Comparison of ENCODE assay signal across 12 cellular contexts in genomic region chr11:6431861-6432260, GRCh38. TPM values are rescaled to one million over a fixed set of nuclear protein-coding genes. Genes with fewer than 3 reads are reported as not detected.
DNase-seq lines count a peak whose midpoint lies in the region; ATAC-seq and TF ChIP-seq lines count a peak whose summit lies in the region.
"Had no signal": no experiment of that assay in that cellular context is flagged by ENCODE, and none has a peak within 500 bp of the region (broad histone marks: within the 10 kb centered on the region; RNA-seq: fewer than 3 reads in every experiment).

No MANE protein-coding gene starts in this region.

- H3K79me2 ChIP-seq in PC-9 (ENCODE audit: low read depth) (no peaks in the 10 kb centered on the region), hepatocyte (no peaks in the 10 kb centered on the region)

- ATAC-seq in HG02642 (IDR thresholded peaks at IDR 0.05; ENCODE audit: poor library complexity, unreplicated experiment) = no peak
- ATAC-seq in activated T-helper 17 cell treated with anti-CD3 and anti-CD28 coated beads, Interleukin-2, amount 50 U/mL, for 72 hours (replicated peaks) = no peak
- ATAC-seq: activated CD8-positive, alpha-beta memory T cell treated with anti-CD3 and anti-CD28 coated beads, Interleukin-2, amount 10 ng/mL, durations not matched to agents 7 days and 5 days; mucosa of descending colon had no signal

- H3K4me1 ChIP-seq in PC-9 (replicated peaks; ENCODE audit: insufficient read depth) (0 out of 2 replicates have a peak, but pooled peaks cover 3% of the 10 kb centered on the region), testis (no peaks in the 10 kb centered on the region), hepatocyte (ENCODE audit: insufficient read depth) (no peaks in the 10 kb centered on the region)

- no peaks in the 10 kb centered on the region for H4K20me1 ChIP-seq in PC-9 (ENCODE audit: insufficient read depth)
- H4K20me1 ChIP-seq in hepatocyte (ENCODE audit: insufficient read depth, poor library complexity, severe bottlenecking) = no peaks in the 10 kb centered on the region

- peaks cover 6% of the 10 kb centered on the region for H3K4me1 Mint-ChIP-seq in activated T-helper 17 cell treated with anti-CD3 and anti-CD28 coated beads, Interleukin-2, amount 50 U/mL, for 72 hours

- H3K36me3 Mint-ChIP-seq in activated T-helper 17 cell treated with anti-CD3 and anti-CD28 coated beads, Interleukin-2, amount 50 U/mL, for 72 hours (ENCODE audit: low read depth) = no peaks in the 10 kb centered on the region
- H3K36me3 Mint-ChIP-seq: activated CD8-positive, alpha-beta memory T cell treated with anti-CD3 and anti-CD28 coated beads, Interleukin-2, amount 10 ng/mL, durations not matched to agents 7 days and 5 days had no signal

- H3K36me3 ChIP-seq in PC-9 (ENCODE audit: low read depth) (no peaks in the 10 kb centered on the region), testis (ENCODE audit: low read depth, missing control alignments) (no peaks in the 10 kb centered on the region), hepatocyte (replicated peaks; ENCODE audit: insufficient read depth, low read depth) (no peaks in the 10 kb centered on the region)

- intact Hi-C loops in PC-9 (cut with micrococcal nuclease; ENCODE audit: unreplicated experiment) (loop anchor here (2.0 kb wide), 1 partner anchor 43 kb away; no protein-coding TSS in a partner anchor), testis (cut with DNase I; ENCODE audit: low total_unique reads) (no loop called here)

- DNase-seq in GM04504 (ENCODE audit: low read depth) = peak; percentile 81
- peak; percentile 78 to 83 for DNase-seq in PC-9
- DNase-seq in fibroblast of gingiva (ENCODE audit: low read depth) = peak; percentile 81
- DNase-seq in skeletal muscle cell (ENCODE audit: low read depth) = peak; percentile 66
- DNase-seq in testis = no peak
- no peak for DNase-seq in hepatocyte (ENCODE audit: low spot score)
- DNase-seq: activated CD8-positive, alpha-beta memory T cell treated with anti-CD3 and anti-CD28 coated beads, Interleukin-2, amount 10 ng/mL, durations not matched to agents 7 days and 5 days; mucosa of descending colon; NCI-H345; RPMI8226 had no signal

- no peak overlapping the region for H3K4me2 ChIP-seq in PC-9
- no peak overlapping the region for H3K4me2 ChIP-seq in hepatocyte

- 96 to 100% methylated on average over 2 to 3 of the region's 3 CpGs for WGBS in testis, 2 donors
- 84% methylated on average over 3 of the region's 3 CpGs for WGBS in hepatocyte (ENCODE audit: low lambda C conversion rate, missing lambda C conversion rate)

- TF ChIP-seq CTCF in PC-9 (conservative IDR thresholded peaks at IDR 0.05) = no peak
- TF ChIP-seq CTCF in testis (IDR thresholded peaks at IDR 0.05) = no peak
- TF ChIP-seq CTCF in hepatocyte (IDR thresholded peaks at IDR 0.05; ENCODE audit: poor library complexity) = no peak

- H3K9me3 Mint-ChIP-seq in activated T-helper 17 cell treated with anti-CD3 and anti-CD28 coated beads, Interleukin-2, amount 50 U/mL, for 72 hours = no peaks in the 10 kb centered on the region

- H3F3A ChIP-seq in PC-9 (ENCODE audit: insufficient read depth, low read depth) = no peaks in the 10 kb centered on the region

- H3K4me3 ChIP-seq in PC-9 (no peak overlapping the region), skeletal muscle cell (ENCODE audit: low read depth, low read length) (no peak overlapping the region), testis (no peak overlapping the region), hepatocyte (no peak overlapping the region)
- H3K4me3 ChIP-seq: mucosa of descending colon had no signal

- H3K27me3 ChIP-seq in PC-9 (ENCODE audit: insufficient read depth, low read depth) (no peaks in the 10 kb centered on the region), testis (no peaks in the 10 kb centered on the region), hepatocyte (no peaks in the 10 kb centered on the region)

- H3K27ac Mint-ChIP-seq in activated T-helper 17 cell treated with anti-CD3 and anti-CD28 coated beads, Interleukin-2, amount 50 U/mL, for 72 hours = no peak overlapping the region
- H3K27ac Mint-ChIP-seq: activated CD8-positive, alpha-beta memory T cell treated with anti-CD3 and anti-CD28 coated beads, Interleukin-2, amount 10 ng/mL, durations not matched to agents 7 days and 5 days had no signal

- no peaks in the 10 kb centered on the region for H3K9me3 ChIP-seq in PC-9 (ENCODE audit: insufficient read depth, low read depth)
- no peaks in the 10 kb centered on the region for H3K9me3 ChIP-seq in testis
- no peaks in the 10 kb centered on the region for H3K9me3 ChIP-seq in hepatocyte (ENCODE audit: low read depth)
- H3K9me3 ChIP-seq: mucosa of descending colon had no signal

- CTCF ChIA-PET in PC-9 (lab: Charles Lee) = no interaction called here

- no TSS peak for BruUV-seq in PC-9 (replicated peaks; lab: Mats Ljungman, UMichigan)

- H3K27ac ChIP-seq in PC-9 (no peak overlapping the region), testis (no peak overlapping the region), hepatocyte (no peak overlapping the region)

- no peak for TF ChIP-seq POLR2A in testis (IDR thresholded peaks at IDR 0.05)

- H2AFZ ChIP-seq in PC-9 (no peak overlapping the region), hepatocyte (no peak overlapping the region)

- no peak overlapping the region for H3K4me3 Mint-ChIP-seq in activated T-helper 17 cell treated with anti-CD3 and anti-CD28 coated beads, Interleukin-2, amount 50 U/mL, for 72 hours
- H3K4me3 Mint-ChIP-seq: activated CD8-positive, alpha-beta memory T cell treated with anti-CD3 and anti-CD28 coated beads, Interleukin-2, amount 10 ng/mL, durations not matched to agents 7 days and 5 days had no signal

- no peaks in the 10 kb centered on the region for H3K27me3 Mint-ChIP-seq in activated T-helper 17 cell treated with anti-CD3 and anti-CD28 coated beads, Interleukin-2, amount 50 U/mL, for 72 hours
- H3K27me3 Mint-ChIP-seq: activated CD8-positive, alpha-beta memory T cell treated with anti-CD3 and anti-CD28 coated beads, Interleukin-2, amount 10 ng/mL, durations not matched to agents 7 days and 5 days had no signal

- H3K9me2 ChIP-seq in PC-9 (ENCODE audit: insufficient read depth) (no peaks in the 10 kb centered on the region), hepatocyte (replicated peaks; ENCODE audit: insufficient read depth) (no peaks in the 10 kb centered on the region)

- POLR2A ChIA-PET in PC-9 (lab: Charles Lee; ENCODE audit: unreplicated experiment) = no interaction called here

RNA-seq across cellular contexts. Expression of gene HPX, which starts 8.9 kb away (rescaled TPM):
- total RNA-seq in PC-9 (2021) (0.68 TPM in 1 of 2 replicates, not detected in the other), testis (1 to 10 TPM; 2.7 to 4.2 TPM), hepatocyte (361 and 367 TPM in 2 replicates)
- polyA plus RNA-seq in testis (ENCODE audit: insufficient read depth, low read depth, low replicate concordance) (3.1 TPM), hepatocyte (229 and 358 TPM in 2 replicates)
- total RNA-seq in activated T-helper 17 cell treated with anti-CD3 and anti-CD28 coated beads, Interleukin-2, amount 50 U/mL, for 72 hours = 1 to 10 TPM in 1 of 2 donors, under 1 TPM in 1; 0.58 to 1.3 TPM

RNA-seq across cellular contexts. Expression of gene APBB1, which starts 13.0 kb away (rescaled TPM):
- total RNA-seq in PC-9 (2021) (0.90 and 1.4 TPM in 2 replicates), testis (10 to 100 TPM; 42.6 to 57.3 TPM), hepatocyte (33.0 and 38.3 TPM in 2 replicates)
- polyA plus RNA-seq in testis (ENCODE audit: insufficient read depth, low read depth, low replicate concordance) (43.7 TPM), hepatocyte (41.5 and 48.7 TPM in 2 replicates)
- 10 to 100 TPM; 46.1 to 62.5 TPM for total RNA-seq in activated T-helper 17 cell treated with anti-CD3 and anti-CD28 coated beads, Interleukin-2, amount 50 U/mL, for 72 hours

RNA-seq across cellular contexts. Expression of gene SMPD1, which starts 41.6 kb away (rescaled TPM):
- total RNA-seq in PC-9 (2021) (7.2 and 9.2 TPM in 2 replicates), testis (10 to 100 TPM; 30.4 to 41.2 TPM), hepatocyte (65.2 and 70.0 TPM in 2 replicates)
- polyA plus RNA-seq in testis (ENCODE audit: insufficient read depth, low read depth, low replicate concordance) (27.4 TPM), hepatocyte (61.7 and 63.0 TPM in 2 replicates)
- total RNA-seq in activated T-helper 17 cell treated with anti-CD3 and anti-CD28 coated beads, Interleukin-2, amount 50 U/mL, for 72 hours = 10 to 100 TPM; 12.9 to 15.2 TPM

RNA-seq across cellular contexts. Expression of gene TRIM3, which starts 41.9 kb away (rescaled TPM):
- 7.1 and 9.0 TPM in 2 replicates for total RNA-seq in PC-9 (2021)
- 10 to 100 TPM; 29.4 TPM for total RNA-seq in testis
- 15.0 TPM for polyA plus RNA-seq in testis (ENCODE audit: insufficient read depth, low read depth, low replicate concordance)
- 18.1 and 26.2 TPM in 2 replicates for total RNA-seq in hepatocyte
- polyA plus RNA-seq in hepatocyte = 31.6 and 35.5 TPM in 2 replicates
- 10 to 100 TPM in 1 of 2 donors, 1 to 10 TPM in 1; 7.0 to 10.7 TPM for total RNA-seq in activated T-helper 17 cell treated with anti-CD3 and anti-CD28 coated beads, Interleukin-2, amount 50 U/mL, for 72 hours

RNA-seq across cellular contexts. Expression of gene ARFIP2, which starts 49.3 kb away (rescaled TPM):
- total RNA-seq in PC-9 (2021) (42.7 and 49.5 TPM in 2 replicates), testis (10 to 100 TPM; 70.2 to 80.1 TPM), hepatocyte (78.0 and 90.1 TPM in 2 replicates)
- polyA plus RNA-seq in testis (ENCODE audit: insufficient read depth, low read depth, low replicate concordance) (56.1 TPM), hepatocyte (94.9 and 108 TPM in 2 replicates)
- total RNA-seq in activated T-helper 17 cell treated with anti-CD3 and anti-CD28 coated beads, Interleukin-2, amount 50 U/mL, for 72 hours = 10 to 100 TPM; 44.0 to 48.8 TPM

Comparison
In these comparisons a context has a peak if more than half of its experiments do, and no peak if none do; other contexts are left out.
1. DNase-seq: peak in GM04504 (single experiment), PC-9 (2 of 2), fibroblast of gingiva (single experiment) and skeletal muscle cell (single experiment); none in testis (single experiment) and hepatocyte (single experiment).
2. RNA of gene HPX, which starts 8.9 kb away (total RNA-seq): 361 to 367 TPM in hepatocyte; 2.7 to 4.2 TPM in testis, 0.58 to 1.3 TPM in activated T-helper 17 cell treated with anti-CD3 and anti-CD28 coated beads, Interleukin-2, amount 50 U/mL, for 72 hours and 0.68 TPM in PC-9; every median in the first group is over 10 times any median in the second.
3. RNA of gene APBB1, which starts 13.0 kb away (total RNA-seq): 46.1 to 62.5 TPM in activated T-helper 17 cell treated with anti-CD3 and anti-CD28 coated beads, Interleukin-2, amount 50 U/mL, for 72 hours, 42.6 to 57.3 TPM in testis and 33.0 to 38.3 TPM in hepatocyte; 0.90 to 1.4 TPM in PC-9; every median in the first group is over 10 times any median in the second.